Comparison of ENCODE assay signal across 19 cellular contexts in the genomic region with DNA sequence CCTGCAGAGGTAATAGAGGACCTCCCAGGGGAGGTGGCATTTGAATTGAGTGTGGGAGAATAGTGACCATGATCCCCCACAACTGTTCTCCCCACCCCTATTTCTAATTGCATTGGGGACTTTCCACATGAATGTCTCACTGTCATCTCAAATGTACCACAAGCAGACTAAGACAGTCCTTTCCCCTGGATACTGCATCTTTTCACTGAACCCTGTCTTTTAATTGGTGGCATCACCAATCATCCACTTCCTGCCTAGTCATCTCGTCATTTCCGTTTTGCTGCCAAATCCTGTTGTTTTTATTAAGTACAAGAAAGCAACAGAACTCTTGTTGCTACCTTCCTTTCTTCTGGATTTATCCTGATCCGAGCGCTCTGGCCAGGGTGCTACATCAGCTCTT.
DNase-seq lines count a peak whose midpoint lies in the region; ATAC-seq and TF ChIP-seq lines count a peak whose summit lies in the region.
"Had no signal": no experiment of that assay in that cellular context is flagged by ENCODE, and none has a peak within 500 bp of the region (broad histone marks: within the 10 kb centered on the region; RNA-seq: fewer than 3 reads in every experiment).

No MANE protein-coding gene starts in this region.

- no peaks in the 10 kb centered on the region for H3K4me1 ChIP-seq in CD8-positive, alpha-beta T cell (ENCODE audit: insufficient read depth, low read length)
- H3K4me1 ChIP-seq in adipocyte (ENCODE audit: control insufficient read depth, insufficient read depth, low read length), result peaks cover 78% of the 10 kb centered on the region

- no peaks in the 10 kb centered on the region for H3K36me3 ChIP-seq in CD8-positive, alpha-beta T cell (ENCODE audit: insufficient read depth, low read length)
- H3K36me3 ChIP-seq in adipocyte (ENCODE audit: control insufficient read depth, insufficient read depth, low read length, severe bottlenecking), result peaks cover 59% of the 10 kb centered on the region
- H3K36me3 ChIP-seq: colonic mucosa had no signal

- no peaks in the 10 kb centered on the region for H3K27me3 Mint-ChIP-seq in activated CD4-positive, alpha-beta T cell treated with anti-CD3 and anti-CD28 coated beads, Interleukin-2, amount 10 ng/mL, durations not matched to agents 7 days and 5 days
- H3K27me3 Mint-ChIP-seq in CD8-positive, alpha-beta T cell (ENCODE audit: low read depth), result no peaks in the 10 kb centered on the region
- peaks cover 0 to 4% of the 10 kb centered on the region in 2 donors for H3K27me3 Mint-ChIP-seq in natural killer cell treated with Interleukin-12 subunit alpha and Interleukin-12 subunit beta and Interleukin-15 and Interleukin-18, amount 100 ng/mL, for 72 hours
- H3K27me3 Mint-ChIP-seq: CD4-positive, CD25-positive, alpha-beta regulatory T cell had no signal

- H3K27ac Mint-ChIP-seq in activated CD4-positive, alpha-beta T cell treated with anti-CD3 and anti-CD28 coated beads, Interleukin-2, amount 10 ng/mL, durations not matched to agents 7 days and 5 days, result peak overlapping the region; percentile 55
- H3K27ac Mint-ChIP-seq in CD8-positive, alpha-beta T cell, result peak overlapping the region; percentile 16
- peak overlapping the region; percentile 22 to 28 for H3K27ac Mint-ChIP-seq in natural killer cell treated with Interleukin-12 subunit alpha and Interleukin-12 subunit beta and Interleukin-15 and Interleukin-18, amount 100 ng/mL, for 72 hours

- intact Hi-C loops in CD8-positive, alpha-beta T cell (cut with DNase I, micrococcal nuclease), result loop anchor here in 1 of 2 experiments (10.0 kb wide), 1 partner anchor 51 kb away; no protein-coding TSS in a partner anchor

- peak overlapping the region; percentile 23 for H3K9ac ChIP-seq in adipocyte (ENCODE audit: low read length)

- CTCF ChIA-PET in activated CD4-positive, alpha-beta T cell treated with anti-CD3 and anti-CD28 coated beads, Interleukin-2, amount 10 ng/mL, durations not matched to agents 7 days and 5 days (lab: Charles Lee), result interaction anchor here (1.2 kb wide), 1 partner anchor 26 kb away, joined by 3 read pairs; no protein-coding TSS in a partner anchor
- CTCF ChIA-PET in CD8-positive, alpha-beta T cell (lab: Charles Lee), result no interaction called here

- peaks cover 6% of the 10 kb centered on the region for H3K9me3 Mint-ChIP-seq in activated CD4-positive, alpha-beta T cell treated with anti-CD3 and anti-CD28 coated beads, Interleukin-2, amount 10 ng/mL, durations not matched to agents 7 days and 5 days
- H3K9me3 Mint-ChIP-seq in CD8-positive, alpha-beta T cell, result no peaks in the 10 kb centered on the region
- no peaks in the 10 kb centered on the region for H3K9me3 Mint-ChIP-seq in natural killer cell treated with Interleukin-12 subunit alpha and Interleukin-12 subunit beta and Interleukin-15 and Interleukin-18, amount 100 ng/mL, for 72 hours

- no peak overlapping the region for H3K4me3 ChIP-seq in CD8-positive, alpha-beta T cell (ENCODE audit: low read depth, low read length)
- H3K4me3 ChIP-seq in adipocyte (ENCODE audit: low read length), result peak overlapping the region; percentile 6
- H3K4me3 ChIP-seq: A549, colonic mucosa, stomach had no signal

- POLR2A ChIA-PET in activated CD4-positive, alpha-beta T cell treated with anti-CD3 and anti-CD28 coated beads, Interleukin-2, amount 10 ng/mL, durations not matched to agents 7 days and 5 days (lab: Charles Lee), result no interaction called here
- POLR2A ChIA-PET in CD8-positive, alpha-beta T cell (lab: Charles Lee), result no interaction called here

- no peak overlapping the region for H3K27ac ChIP-seq in CD8-positive, alpha-beta T cell (ENCODE audit: low read depth, low read length)
- H3K27ac ChIP-seq: colonic mucosa, stomach had no signal

- peaks cover 25% of the 10 kb centered on the region for H3K4me1 Mint-ChIP-seq in activated CD4-positive, alpha-beta T cell treated with anti-CD3 and anti-CD28 coated beads, Interleukin-2, amount 10 ng/mL, durations not matched to agents 7 days and 5 days
- H3K4me1 Mint-ChIP-seq in CD8-positive, alpha-beta T cell (ENCODE audit: low read depth), result peaks cover 12% of the 10 kb centered on the region
- peaks cover 25% of the 10 kb centered on the region in 2 donors for H3K4me1 Mint-ChIP-seq in natural killer cell treated with Interleukin-12 subunit alpha and Interleukin-12 subunit beta and Interleukin-15 and Interleukin-18, amount 100 ng/mL, for 72 hours (ENCODE audit: low read depth in 2 of 2)

- DNase-seq in activated CD4-positive, alpha-beta T cell treated with anti-CD3 and anti-CD28 coated beads, Interleukin-2, amount 10 ng/mL, durations not matched to agents 7 days and 5 days, result no peak
- no peak for DNase-seq in activated CD4-positive, alpha-beta T cell treated with anti-CD3 and anti-CD28 coated beads, Interleukin-2, amount 50 U/mL, for 1 hour
- no peak for DNase-seq in CD8-positive, alpha-beta T cell
- DNase-seq in adipocyte (ENCODE audit: low read depth) (no peak), inferior parietal cortex (ENCODE audit: extremely low spot score) (no peak), GM10266 (ENCODE audit: extremely low spot score) (no peak)
- no peak for DNase-seq in natural killer cell treated with Interleukin-12 subunit alpha and Interleukin-12 subunit beta and Interleukin-15 and Interleukin-18, amount 100 ng/mL, for 72 hours (ENCODE audit: low spot score)
- DNase-seq: activated CD8-positive, alpha-beta memory T cell treated with anti-CD3 and anti-CD28 coated beads, Interleukin-2, amount 50 U/mL, for 4 hours; amygdala; colonic mucosa; erythroblast; glutamatergic neuron; islet precursor cell; midbrain; NCI-H446 treated with DMSO at 0.1 percent for 48 hours; stomach had no signal

- H3K9me3 ChIP-seq in CD8-positive, alpha-beta T cell (ENCODE audit: low read length), result no peaks in the 10 kb centered on the region
- no peaks in the 10 kb centered on the region for H3K9me3 ChIP-seq in adipocyte (ENCODE audit: control insufficient read depth, low read length)
- H3K9me3 ChIP-seq: A549, colonic mucosa, stomach had no signal

- peaks cover 3% of the 10 kb centered on the region for H3K36me3 Mint-ChIP-seq in activated CD4-positive, alpha-beta T cell treated with anti-CD3 and anti-CD28 coated beads, Interleukin-2, amount 10 ng/mL, durations not matched to agents 7 days and 5 days (ENCODE audit: low read depth)
- no peaks in the 10 kb centered on the region for H3K36me3 Mint-ChIP-seq in CD8-positive, alpha-beta T cell
- H3K36me3 Mint-ChIP-seq in natural killer cell treated with Interleukin-12 subunit alpha and Interleukin-12 subunit beta and Interleukin-15 and Interleukin-18, amount 100 ng/mL, for 72 hours, result peaks cover 7% of the 10 kb centered on the region
- H3K36me3 Mint-ChIP-seq: CD4-positive, CD25-positive, alpha-beta regulatory T cell had no signal

- H3K4me3 Mint-ChIP-seq in activated CD4-positive, alpha-beta T cell treated with anti-CD3 and anti-CD28 coated beads, Interleukin-2, amount 10 ng/mL, durations not matched to agents 7 days and 5 days, result no peak overlapping the region
- no peak overlapping the region for H3K4me3 Mint-ChIP-seq in CD8-positive, alpha-beta T cell
- H3K4me3 Mint-ChIP-seq in natural killer cell treated with Interleukin-12 subunit alpha and Interleukin-12 subunit beta and Interleukin-15 and Interleukin-18, amount 100 ng/mL, for 72 hours, result peak overlapping the region; percentile 28
- H3K4me3 Mint-ChIP-seq: CD4-positive, CD25-positive, alpha-beta regulatory T cell had no signal

- no peak for TF ChIP-seq CTCF in CD8-positive, alpha-beta T cell (IDR thresholded peaks at IDR 0.05)
- TF ChIP-seq CTCF in GM10266 (IDR thresholded peaks at IDR 0.05; ENCODE audit: control insufficient read depth, insufficient read depth, low read depth, missing control alignments), result no peak

- peak; percentile 48 for ATAC-seq in CD8-positive, alpha-beta T cell
- peak; percentile 53 to 65 for ATAC-seq in natural killer cell treated with Interleukin-12 subunit alpha and Interleukin-12 subunit beta and Interleukin-15 and Interleukin-18, amount 100 ng/mL, for 72 hours
- ATAC-seq in GM19452 (IDR thresholded peaks at IDR 0.05; ENCODE audit: unreplicated experiment), result no peak
- ATAC-seq: A549 had no signal

- no peaks in the 10 kb centered on the region for H3K27me3 ChIP-seq in CD8-positive, alpha-beta T cell (ENCODE audit: insufficient read depth, low read length)
- H3K27me3 ChIP-seq in adipocyte (replicated peaks; ENCODE audit: control insufficient read depth, insufficient read depth, low read length), result no peaks in the 10 kb centered on the region
- H3K27me3 ChIP-seq: colonic mucosa, stomach had no signal
